In the genomic region with DNA sequence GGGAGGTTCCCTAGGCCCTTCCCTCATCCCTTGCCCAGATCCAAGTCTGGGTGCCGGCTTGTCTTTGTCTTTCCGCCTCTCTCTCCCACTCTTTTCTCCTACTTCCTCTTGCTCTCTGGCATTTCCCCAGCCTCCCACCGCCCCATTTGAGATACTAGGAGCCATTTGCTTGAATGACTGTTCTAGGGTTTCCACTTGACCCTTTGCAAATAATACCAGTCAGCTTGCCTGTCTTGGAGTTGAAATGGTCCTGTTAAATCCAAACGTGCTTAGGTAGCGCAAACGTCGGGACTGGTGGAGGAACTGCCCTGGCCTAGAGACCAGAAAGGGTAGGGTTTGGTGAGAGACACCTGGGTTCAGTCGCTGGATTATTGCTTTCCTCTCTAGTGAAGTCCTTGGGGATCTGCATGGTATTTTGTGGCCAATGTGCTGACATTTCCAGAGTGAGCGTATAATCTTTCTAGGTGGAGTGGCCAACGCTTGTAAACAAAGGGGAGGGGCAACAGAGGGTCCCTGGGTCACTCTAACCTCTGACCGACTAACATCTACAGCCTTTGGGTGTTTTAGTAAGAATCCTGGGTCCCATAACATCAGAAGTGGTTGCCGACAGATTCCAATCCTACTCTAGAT, we compare ENCODE assay signal across 23 cellular contexts. TPM values are rescaled to one million over a fixed set of nuclear protein-coding genes. Genes with fewer than 3 reads are reported as not detected.
DNase-seq lines count a peak whose midpoint lies in the region; ATAC-seq and TF ChIP-seq lines count a peak whose summit lies in the region.
"Had no signal": no experiment of that assay in that cellular context is flagged by ENCODE, and none has a peak within 500 bp of the region (broad histone marks: within the 10 kb centered on the region; RNA-seq: fewer than 3 reads in every experiment).

No MANE protein-coding gene starts in this region.

- peaks cover 4% of the 10 kb centered on the region for H3K4me1 Mint-ChIP-seq in activated CD8-positive, alpha-beta T cell treated with anti-CD3 and anti-CD28 coated beads, Interleukin-2, amount 10 ng/mL, durations not matched to agents 7 days and 5 days (ENCODE audit: low read depth)
- H3K4me1 Mint-ChIP-seq in activated CD8-positive, alpha-beta T cell treated with anti-CD3 and anti-CD28 coated beads for 36 hours (ENCODE audit: low read depth), result no peaks in the 10 kb centered on the region
- peaks cover 17% of the 10 kb centered on the region for H3K4me1 Mint-ChIP-seq in stimulated activated naive CD8-positive, alpha-beta T cell treated with anti-CD3 and anti-CD28 coated beads, Interleukin-15, amount 100 ng/mL, for 72 hours

- H3K4me3 ChIP-seq in choroid plexus epithelial cell (ENCODE audit: low read depth, low read length), result no peak overlapping the region
- H3K4me3 ChIP-seq in mesenchymal stem cell (ENCODE audit: insufficient read depth in 1 of 2, low read depth in 1 of 2, low read length in 2 of 2), result peak overlapping the region in 1 of 2 experiments; percentile 73
- peak overlapping the region; percentile 44 to 54 for H3K4me3 ChIP-seq in testis
- H3K4me3 ChIP-seq: body of pancreas, GM12878 had no signal

- H3K36me3 Mint-ChIP-seq in activated CD8-positive, alpha-beta T cell treated with anti-CD3 and anti-CD28 coated beads, Interleukin-2, amount 10 ng/mL, durations not matched to agents 7 days and 5 days (ENCODE audit: low read depth), result peaks cover 3% of the 10 kb centered on the region
- peaks cover 5% of the 10 kb centered on the region for H3K36me3 Mint-ChIP-seq in activated CD8-positive, alpha-beta T cell treated with anti-CD3 and anti-CD28 coated beads for 36 hours (ENCODE audit: low read depth)
- H3K36me3 Mint-ChIP-seq: IgD-negative memory B cell had no signal

- peak overlapping the region; percentile 9 for H2AK5ac ChIP-seq in mesenchymal stem cell (ENCODE audit: low read length, severe bottlenecking)

- H3K27ac ChIP-seq in mesenchymal stem cell (ENCODE audit: low read length, poor library complexity, severe bottlenecking) (no peak overlapping the region), testis (no peak overlapping the region)
- H3K27ac ChIP-seq: body of pancreas, foreskin keratinocyte, RWPE1, sigmoid colon had no signal

- no peak for TF ChIP-seq CTCF in activated CD8-positive, alpha-beta T cell treated with anti-CD3 and anti-CD28 coated beads for 36 hours (IDR thresholded peaks at IDR 0.05)
- TF ChIP-seq CTCF in choroid plexus epithelial cell (conservative IDR thresholded peaks at IDR 0.05; ENCODE audit: low read depth, low read length) (no peak), testis (IDR thresholded peaks at IDR 0.05) (no peak)

- no peak overlapping the region for H4K8ac ChIP-seq in mesenchymal stem cell (ENCODE audit: low read length)

- no peak overlapping the region for H4K91ac ChIP-seq in mesenchymal stem cell (ENCODE audit: low read length)

- H3K4ac ChIP-seq in mesenchymal stem cell (ENCODE audit: low read depth in 1 of 2, low read length in 2 of 2), result no peak overlapping the region

- intact Hi-C loops in activated CD8-positive, alpha-beta T cell treated with anti-CD3 and anti-CD28 coated beads for 36 hours (cut with micrococcal nuclease), result loop anchor here (5.0 to 10.0 kb wide), 2 partner anchors 33 to 65 kb away; no protein-coding TSS in a partner anchor
- intact Hi-C loops in testis (cut with DNase I; ENCODE audit: low total_unique reads), result no loop called here

- no peak overlapping the region for H3K4me3 Mint-ChIP-seq in activated CD8-positive, alpha-beta T cell treated with anti-CD3 and anti-CD28 coated beads, Interleukin-2, amount 10 ng/mL, durations not matched to agents 7 days and 5 days
- no peak overlapping the region for H3K4me3 Mint-ChIP-seq in activated CD8-positive, alpha-beta T cell treated with anti-CD3 and anti-CD28 coated beads for 36 hours
- no peak overlapping the region for H3K4me3 Mint-ChIP-seq in stimulated activated naive CD8-positive, alpha-beta T cell treated with anti-CD3 and anti-CD28 coated beads, Interleukin-15, amount 100 ng/mL, for 72 hours
- H3K4me3 Mint-ChIP-seq: CD4-positive, alpha-beta T cell; effector memory CD8-positive, alpha-beta T cell; T-cell had no signal

- H3K36me3 ChIP-seq in mesenchymal stem cell (ENCODE audit: control insufficient read depth in 1 of 2, insufficient read depth in 2 of 2, low read depth in 1 of 2, low read length in 2 of 2) (no peaks in the 10 kb centered on the region), testis (ENCODE audit: low read depth, missing control alignments) (no peaks in the 10 kb centered on the region)
- H3K36me3 ChIP-seq: sigmoid colon had no signal

- peaks cover 5% of the 10 kb centered on the region for H3K79me1 ChIP-seq in mesenchymal stem cell (replicated peaks; ENCODE audit: low read length, poor library complexity, severe bottlenecking)

- no peak overlapping the region for H3K4me2 ChIP-seq in mesenchymal stem cell (ENCODE audit: low read length, poor library complexity, severe bottlenecking)

- 27% methylated on average over 12 of the region's 12 CpGs for WGBS in mesenchymal stem cell
- WGBS in testis, 2 donors, result 21 to 22% methylated on average over 11 to 12 of the region's 12 CpGs

- no peak overlapping the region for H2BK120ac ChIP-seq in mesenchymal stem cell (ENCODE audit: low read depth, low read length)

- H3K9ac ChIP-seq in mesenchymal stem cell (ENCODE audit: low read length), result no peak overlapping the region

- CTCF ChIA-PET in activated CD8-positive, alpha-beta T cell treated with anti-CD3 and anti-CD28 coated beads, Interleukin-2, amount 10 ng/mL, durations not matched to agents 7 days and 5 days (lab: Charles Lee), result no interaction called here
- CTCF ChIA-PET in activated CD8-positive, alpha-beta T cell treated with anti-CD3 and anti-CD28 coated beads for 36 hours (lab: Charles Lee), result no interaction called here

- no peak for ATAC-seq in activated CD8-positive, alpha-beta T cell treated with anti-CD3 and anti-CD28 coated beads, Interleukin-2, amount 10 ng/mL, durations not matched to agents 7 days and 5 days
- no peak for ATAC-seq in activated CD8-positive, alpha-beta T cell treated with anti-CD3 and anti-CD28 coated beads for 36 hours
- no peak for ATAC-seq in stimulated activated naive CD8-positive, alpha-beta T cell treated with anti-CD3 and anti-CD28 coated beads, Interleukin-15, amount 100 ng/mL, for 72 hours
- ATAC-seq: effector memory CD8-positive, alpha-beta T cell; foreskin keratinocyte; GM12878; HCT116; T-cell had no signal

- H3K23ac ChIP-seq in mesenchymal stem cell (ENCODE audit: low read length in 2 of 2), result peak overlapping the region in 1 of 2 experiments; percentile 31

- peaks cover 4% of the 10 kb centered on the region for H3K9me3 ChIP-seq in mesenchymal stem cell (ENCODE audit: control insufficient read depth, low read length)
- no peaks in the 10 kb centered on the region for H3K9me3 ChIP-seq in testis
- H3K9me3 ChIP-seq: body of pancreas had no signal

- H3K4me1 ChIP-seq in mesenchymal stem cell (ENCODE audit: control insufficient read depth, insufficient read depth, low read depth, low read length) (peaks cover 17% of the 10 kb centered on the region), testis (peaks cover 6% of the 10 kb centered on the region)
- H3K4me1 ChIP-seq: foreskin keratinocyte had no signal

- H3K27me3 ChIP-seq in mesenchymal stem cell (ENCODE audit: control insufficient read depth in 1 of 2, insufficient read depth in 1 of 2, low read length in 2 of 2) (peaks cover 7 to 98% of the 10 kb centered on the region in 2 experiments), testis (peaks cover 10% of the 10 kb centered on the region)

- H2BK15ac ChIP-seq in mesenchymal stem cell (ENCODE audit: low read depth, poor library complexity, severe bottlenecking), result no peak overlapping the region

- no peaks in the 10 kb centered on the region for H3K9me3 Mint-ChIP-seq in activated CD8-positive, alpha-beta T cell treated with anti-CD3 and anti-CD28 coated beads, Interleukin-2, amount 10 ng/mL, durations not matched to agents 7 days and 5 days (ENCODE audit: insufficient read depth)
- H3K9me3 Mint-ChIP-seq in activated CD8-positive, alpha-beta T cell treated with anti-CD3 and anti-CD28 coated beads for 36 hours, result peaks cover 4% of the 10 kb centered on the region
- H3K9me3 Mint-ChIP-seq in stimulated activated naive CD8-positive, alpha-beta T cell treated with anti-CD3 and anti-CD28 coated beads, Interleukin-15, amount 100 ng/mL, for 72 hours, result peaks cover 7% of the 10 kb centered on the region in 2 donors

- H2AFZ ChIP-seq in mesenchymal stem cell (ENCODE audit: low read depth, low read length), result no peak overlapping the region

- peaks cover 63% of the 10 kb centered on the region for H3K27me3 Mint-ChIP-seq in activated CD8-positive, alpha-beta T cell treated with anti-CD3 and anti-CD28 coated beads, Interleukin-2, amount 10 ng/mL, durations not matched to agents 7 days and 5 days (ENCODE audit: low read depth)
- peaks cover 77% of the 10 kb centered on the region for H3K27me3 Mint-ChIP-seq in activated CD8-positive, alpha-beta T cell treated with anti-CD3 and anti-CD28 coated beads for 36 hours
- peaks cover 94% of the 10 kb centered on the region for H3K27me3 Mint-ChIP-seq in stimulated activated naive CD8-positive, alpha-beta T cell treated with anti-CD3 and anti-CD28 coated beads, Interleukin-15, amount 100 ng/mL, for 72 hours

- no peak overlapping the region for H2BK12ac ChIP-seq in mesenchymal stem cell (ENCODE audit: low read length in 2 of 2)

- no peak for TF ChIP-seq POLR2A in testis (IDR thresholded peaks at IDR 0.05)

- no peak overlapping the region for H2BK5ac ChIP-seq in mesenchymal stem cell (ENCODE audit: low read depth, low read length, poor library complexity, severe bottlenecking)

- POLR2A ChIA-PET in activated CD8-positive, alpha-beta T cell treated with anti-CD3 and anti-CD28 coated beads, Interleukin-2, amount 10 ng/mL, durations not matched to agents 7 days and 5 days (lab: Charles Lee), result no interaction called here
- POLR2A ChIA-PET in activated CD8-positive, alpha-beta T cell treated with anti-CD3 and anti-CD28 coated beads for 36 hours (lab: Charles Lee), result no interaction called here

- DNase-seq in activated CD8-positive, alpha-beta T cell treated with anti-CD3 and anti-CD28 coated beads, Interleukin-2, amount 10 ng/mL, durations not matched to agents 7 days and 5 days, result no peak
- no peak for DNase-seq in activated CD8-positive, alpha-beta T cell treated with anti-CD3 and anti-CD28 coated beads for 36 hours
- peak; percentile 39 for DNase-seq in choroid plexus epithelial cell (ENCODE audit: low read depth)
- no peak for DNase-seq in mesenchymal stem cell
- no peak for DNase-seq in testis
- no peak for DNase-seq in NCI-H187 treated with DMSO at 0.1 percent for 48 hours (lab: John Stamatoyannopoulos, UW)
- no peak for DNase-seq in stimulated activated naive CD8-positive, alpha-beta T cell treated with anti-CD3 and anti-CD28 coated beads, Interleukin-15, amount 100 ng/mL, for 72 hours
- no peak for DNase-seq in 8988T
- DNase-seq: activated CD4-positive, CD25-positive, alpha-beta regulatory T cell treated with anti-CD3 and anti-CD28 coated beads, Interleukin-2, amount 50 U/mL, for 72 hours; CD4-positive, alpha-beta T cell; effector memory CD8-positive, alpha-beta T cell; foreskin keratinocyte; NCI-H1092 treated with DMSO at 0.1 percent for 48 hours; NCI-H2171 treated with DMSO at 0.1 percent for 48 hours; sigmoid colon; T-cell had no signal

- no peak overlapping the region for H3K18ac ChIP-seq in mesenchymal stem cell (ENCODE audit: low read depth in 1 of 2, low read length in 2 of 2)

- no peak overlapping the region for H3K14ac ChIP-seq in mesenchymal stem cell (ENCODE audit: low read length in 2 of 2)

- peak overlapping the region; percentile 57 for H3K27ac Mint-ChIP-seq in activated CD8-positive, alpha-beta T cell treated with anti-CD3 and anti-CD28 coated beads, Interleukin-2, amount 10 ng/mL, durations not matched to agents 7 days and 5 days
- no peak overlapping the region for H3K27ac Mint-ChIP-seq in activated CD8-positive, alpha-beta T cell treated with anti-CD3 and anti-CD28 coated beads for 36 hours
- H3K27ac Mint-ChIP-seq in stimulated activated naive CD8-positive, alpha-beta T cell treated with anti-CD3 and anti-CD28 coated beads, Interleukin-15, amount 100 ng/mL, for 72 hours, result peak overlapping the region in 1 of 2 donors; percentile 59
- H3K27ac Mint-ChIP-seq: CD4-positive, alpha-beta T cell; effector memory CD8-positive, alpha-beta T cell; IgD-negative memory B cell had no signal

RNA-seq across cellular contexts. Expression of a gene that starts 10.7 kb away (rescaled TPM):
- not detected for total RNA-seq in activated CD8-positive, alpha-beta T cell treated with anti-CD3 and anti-CD28 coated beads, Interleukin-2, amount 10 ng/mL, durations not matched to agents 7 days and 5 days
- total RNA-seq in activated CD8-positive, alpha-beta T cell treated with anti-CD3 and anti-CD28 coated beads for 36 hours, result not detected
- 0.17 TPM for polyA plus RNA-seq in mesenchymal stem cell (2013, experiment 1 of 2)
- 0.14 TPM for polyA plus RNA-seq in mesenchymal stem cell (2013, experiment 2 of 2)
- 1 to 10 TPM; 3.3 to 3.5 TPM for total RNA-seq in testis
- polyA plus RNA-seq in testis (ENCODE audit: insufficient read depth, low read depth, low replicate concordance), result 1.4 TPM
- total RNA-seq: body of pancreas; CD4-positive, alpha-beta T cell; foreskin keratinocyte; GM12878; mesenteric fat pad; sigmoid colon; T-cell; ureter had no signal
- polyA plus RNA-seq: foreskin keratinocyte, GM12878, IgD-negative memory B cell, sigmoid colon had no signal

RNA-seq across cellular contexts. Expression of a gene that starts 13.5 kb away (rescaled TPM):
- not detected for total RNA-seq in activated CD8-positive, alpha-beta T cell treated with anti-CD3 and anti-CD28 coated beads, Interleukin-2, amount 10 ng/mL, durations not matched to agents 7 days and 5 days
- total RNA-seq in activated CD8-positive, alpha-beta T cell treated with anti-CD3 and anti-CD28 coated beads for 36 hours, result not detected
- not detected for polyA plus RNA-seq in mesenchymal stem cell (2013, experiment 1 of 2)
- polyA plus RNA-seq in mesenchymal stem cell (2013, experiment 2 of 2), result not detected
- under 1 TPM; 0.06 to 0.31 TPM for total RNA-seq in testis
- 0.55 TPM for polyA plus RNA-seq in testis (ENCODE audit: insufficient read depth, low read depth, low replicate concordance)
- total RNA-seq: body of pancreas; CD4-positive, alpha-beta T cell; foreskin keratinocyte; GM12878; mesenteric fat pad; sigmoid colon; T-cell; ureter had no signal
- polyA plus RNA-seq: foreskin keratinocyte, GM12878, IgD-negative memory B cell, sigmoid colon had no signal

Comparison
In these comparisons a context has a peak if more than half of its experiments do, and no peak if none do; other contexts are left out.
1. RNA of a gene that starts 10.7 kb away (total RNA-seq): 3.3 to 3.5 TPM in testis; not detected in activated CD8-positive, alpha-beta T cell treated with anti-CD3 and anti-CD28 coated beads, Interleukin-2, amount 10 ng/mL, durations not matched to agents 7 days and 5 days and not detected in activated CD8-positive, alpha-beta T cell treated with anti-CD3 and anti-CD28 coated beads for 36 hours; every median in the first group is over 4 times any median in the second.